ENCODE assay signal across 9 cellular contexts in the genomic region with DNA sequence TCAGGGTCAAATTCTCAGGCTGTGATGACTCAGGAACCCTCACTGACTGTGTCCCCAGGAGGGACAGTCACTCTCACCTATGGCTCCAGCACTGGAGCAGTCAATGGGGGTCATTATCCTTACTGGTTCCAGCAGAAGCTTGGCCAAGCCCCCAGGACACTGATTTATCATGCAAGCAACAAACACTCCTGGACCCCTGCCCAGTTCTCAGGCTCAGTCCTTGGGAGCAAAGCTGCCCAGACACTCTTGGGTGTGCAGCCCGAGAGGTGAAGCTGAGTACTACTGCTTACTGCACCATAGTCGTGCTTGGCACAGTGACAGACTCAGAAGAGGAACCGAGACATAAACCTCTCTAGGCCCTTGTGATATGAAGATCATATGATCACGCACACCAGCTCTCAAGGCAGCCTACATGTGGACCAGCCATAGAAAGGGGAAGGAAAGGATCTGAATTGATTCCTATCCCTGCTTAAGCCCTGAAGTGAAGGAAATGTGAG. TPM values are rescaled to one million over a fixed set of nuclear protein-coding genes. Genes with fewer than 3 reads are reported as not detected.
A peak's percentile ranks its signal among the peaks of the same experiment; 100 is the strongest.
DNase-seq lines count a peak whose midpoint lies in the region; ATAC-seq and TF ChIP-seq lines count a peak whose summit lies in the region.
"Had no signal": no experiment of that assay in that cellular context is flagged by ENCODE, and none has a peak within 500 bp of the region (broad histone marks: within the 10 kb centered on the region; RNA-seq: fewer than 3 reads in every experiment).

No MANE protein-coding gene starts in this region.

- H3K36me3 ChIP-seq in GM23338 (ENCODE audit: insufficient read depth) (no peaks in the 10 kb centered on the region), brain microvascular endothelial cell (replicated peaks) (no peaks in the 10 kb centered on the region)

- H3F3A ChIP-seq in GM23338 (replicated peaks; ENCODE audit: low read depth), result no peaks in the 10 kb centered on the region

- no peak overlapping the region for H2AFZ ChIP-seq in GM23338

- H3K27me3 ChIP-seq in GM23338 (ENCODE audit: insufficient read depth), result peaks cover 100% of the 10 kb centered on the region
- peaks cover 30% of the 10 kb centered on the region for H3K27me3 ChIP-seq in brain microvascular endothelial cell (replicated peaks)

- no peaks in the 10 kb centered on the region for H3K79me2 ChIP-seq in GM23338 (replicated peaks; ENCODE audit: insufficient read depth)

- no peaks in the 10 kb centered on the region for H3K4me1 ChIP-seq in GM23338 (ENCODE audit: insufficient read depth)

- no peak overlapping the region for H3K4me2 ChIP-seq in GM23338

- ATAC-seq in GM18520 (IDR thresholded peaks at IDR 0.05; ENCODE audit: unreplicated experiment), result peak; percentile 91
- ATAC-seq in HG02623 (IDR thresholded peaks at IDR 0.05; ENCODE audit: unreplicated experiment), result peak; percentile 70
- no peak for ATAC-seq in GM23338

- no peak for TF ChIP-seq CTCF in NB4 (IDR thresholded peaks at IDR 0.05; ENCODE audit: low read depth, low read length)
- TF ChIP-seq CTCF in nephron (IDR thresholded peaks at IDR 0.05; ENCODE audit: unreplicated experiment in 3 of 3), result no peak
- no peak for TF ChIP-seq CTCF in GM23338 (conservative IDR thresholded peaks at IDR 0.05; ENCODE audit: low read depth in 2 of 2)
- no peak for TF ChIP-seq CTCF in brain microvascular endothelial cell (IDR thresholded peaks at IDR 0.05; ENCODE audit: low read depth, low read length, missing control alignments)

- H3K4me3 ChIP-seq in NB4 (ENCODE audit: low read depth, low read length), result no peak overlapping the region
- H3K4me3 ChIP-seq in GM23338, result no peak overlapping the region
- no peak overlapping the region for H3K4me3 ChIP-seq in brain microvascular endothelial cell (ENCODE audit: low read depth, low read length)

- no peaks in the 10 kb centered on the region for H3K9me2 ChIP-seq in GM23338 (ENCODE audit: insufficient read depth)

- H3K4me3 Mint-ChIP-seq in nephron, result no peak overlapping the region
- no peak overlapping the region for H3K4me3 Mint-ChIP-seq in GM23338
- H3K4me3 Mint-ChIP-seq: natural killer cell treated with Interleukin-12 subunit alpha and Interleukin-12 subunit beta and Interleukin-15 and Interleukin-18, amount 100 ng/mL, for 72 hours had no signal

- H3K27ac Mint-ChIP-seq in nephron, result peak overlapping the region in 2 of 3 experiments; percentile 0 to 73
- H3K27ac Mint-ChIP-seq in GM23338, result no peak overlapping the region
- H3K27ac Mint-ChIP-seq: natural killer cell treated with Interleukin-12 subunit alpha and Interleukin-12 subunit beta and Interleukin-15 and Interleukin-18, amount 100 ng/mL, for 72 hours had no signal

- in situ Hi-C loops in brain microvascular endothelial cell (cut with HindIII; ENCODE audit: low pct_ligation_motif_present, low sequenced_read_pairs), result no loop called here

- no peaks in the 10 kb centered on the region for H4K20me1 ChIP-seq in GM23338 (replicated peaks; ENCODE audit: insufficient read depth)

- H3K36me3 Mint-ChIP-seq in nephron (ENCODE audit: low read depth) (no peaks in the 10 kb centered on the region), GM23338 (ENCODE audit: low read depth) (peaks cover 17% of the 10 kb centered on the region)
- H3K36me3 Mint-ChIP-seq: natural killer cell treated with Interleukin-12 subunit alpha and Interleukin-12 subunit beta and Interleukin-15 and Interleukin-18, amount 100 ng/mL, for 72 hours had no signal

- no peak for TF ChIP-seq POLR2A in NB4 (IDR thresholded peaks at IDR 0.05; ENCODE audit: extremely low read depth, insufficient read length)

- H3K9me3 Mint-ChIP-seq in nephron (peaks cover 13% of the 10 kb centered on the region), GM23338 (peaks cover 35% of the 10 kb centered on the region)

- H3K27ac ChIP-seq in GM23338 (ENCODE audit: low read depth) (no peak overlapping the region), brain microvascular endothelial cell (no peak overlapping the region)

- H3K27me3 Mint-ChIP-seq in nephron (ENCODE audit: low read depth), result peaks cover 58% of the 10 kb centered on the region
- H3K27me3 Mint-ChIP-seq in GM23338 (ENCODE audit: insufficient read depth, low read depth, poor library complexity), result peaks cover 98% of the 10 kb centered on the region

- DNase-seq in NB4 (ENCODE audit: low read depth) (peak; percentile 30), GM23338 (ENCODE audit: low spot score) (no peak), brain microvascular endothelial cell (no peak)
- DNase-seq in activated CD4-positive, alpha-beta T cell treated with anti-CD3 and anti-CD28 coated beads, Interleukin-2, amount 50 U/mL, for 4 hours, result no peak
- no peak for DNase-seq in stimulated activated CD8-positive, alpha-beta memory T cell treated with anti-CD3 and anti-CD28 coated beads, Interleukin-4, amount 100 ng/mL, for 48 hours

- H3K4me1 Mint-ChIP-seq in nephron, result peaks cover 35% of the 10 kb centered on the region
- no peaks in the 10 kb centered on the region for H3K4me1 Mint-ChIP-seq in GM23338

TF ChIP-seq in GM23338, 12 proteins besides CTCF, POLR2A, EP300 and RAD21:
- TF ChIP-seq JUNB (IDR thresholded peaks at IDR 0.05; ENCODE audit: unreplicated experiment) (no peak), ZNF114 (CRISPR knock-in tag; IDR thresholded peaks at IDR 0.05) (no peak), EZH2 (IDR thresholded peaks at IDR 0.05; ENCODE audit: low read depth, unreplicated experiment) (no peak), CREB1 (CRISPR knock-in tag; IDR thresholded peaks at IDR 0.05; ENCODE audit: low read depth) (no peak), POLR2AphosphoS5 (IDR thresholded peaks at IDR 0.05; ENCODE audit: low read depth) (no peak)

RNA-seq across cellular contexts. Expression of gene ZNF280B, which starts 58.2 kb away (rescaled TPM):
- total RNA-seq in GM23338 (2014; rRNA removed; shearing (Covaris generic)), result 5.7 and 6.7 TPM in 2 replicates
- polyA plus RNA-seq in GM23338 (2016; fragmentation: Nextera tagmentation; extraction: Ambion mirVana), result 5.3 and 5.5 TPM in 2 replicates
